In genomic region chrX:46580613-46581012, GRCh38 we compare ENCODE assay signal across 19 cellular contexts. TPM values are rescaled to one million over a fixed set of nuclear protein-coding genes. Genes with fewer than 3 reads are reported as not detected.
DNase-seq lines count a peak whose midpoint lies in the region; ATAC-seq and TF ChIP-seq lines count a peak whose summit lies in the region.
"Had no signal": no experiment of that assay in that cellular context is flagged by ENCODE, and none has a peak within 500 bp of the region (broad histone marks: within the 10 kb centered on the region; RNA-seq: fewer than 3 reads in every experiment).

No MANE protein-coding gene starts in this region.

- no peak overlapping the region for H2AFZ ChIP-seq in neural progenitor cell (replicated peaks)
- H2AFZ ChIP-seq in osteoblast (ENCODE audit: low read length): no peak overlapping the region

- H3K4me3 Mint-ChIP-seq in neural progenitor cell: peak overlapping the region; percentile 18
- no peak overlapping the region for H3K4me3 Mint-ChIP-seq in endodermal cell
- H3K4me3 Mint-ChIP-seq: B cell; CD8-positive, alpha-beta T cell had no signal

- WGBS in thyroid gland, 2 donors: 98 to 100% methylated on average over 3 to 6 of the region's 6 CpGs
- 99 to 100% methylated on average over 1 to 5 of the region's 6 CpGs for WGBS in endodermal cell (ENCODE audit: insufficient coverage in 1 of 2, insufficient read length in 1 of 2), 2 experiments

- H4K20me1 ChIP-seq in neural progenitor cell (ENCODE audit: low read depth) (peaks cover 3% of the 10 kb centered on the region), osteoblast (ENCODE audit: insufficient read depth, low read length) (no peaks in the 10 kb centered on the region)
- H4K20me1 ChIP-seq: BLaER1 had no signal

- no peaks in the 10 kb centered on the region for H3F3A ChIP-seq in neural progenitor cell (ENCODE audit: low read depth)

- ATAC-seq in GM18868 (IDR thresholded peaks at IDR 0.05; ENCODE audit: unreplicated experiment) (peak; percentile 55), HG02852 (IDR thresholded peaks at IDR 0.05; ENCODE audit: unreplicated experiment) (peak; percentile 60)
- ATAC-seq: CD8-positive, alpha-beta T cell had no signal

- H3K9me3 Mint-ChIP-seq in neural progenitor cell (peaks cover 4% of the 10 kb centered on the region), endodermal cell (peaks cover 57% of the 10 kb centered on the region)
- H3K9me3 Mint-ChIP-seq: CD4-positive, CD25-positive, alpha-beta regulatory T cell; CD8-positive, alpha-beta T cell had no signal

- H3K4me1 ChIP-seq in neural progenitor cell (peaks cover 3% of the 10 kb centered on the region), thyroid gland (peaks cover 0 to 6% of the 10 kb centered on the region in 2 donors), osteoblast (ENCODE audit: insufficient read depth, low read length) (peaks cover 40% of the 10 kb centered on the region), endodermal cell (ENCODE audit: control insufficient read depth, insufficient read depth, low read length) (no peaks in the 10 kb centered on the region)
- H3K4me1 ChIP-seq: Caco-2 had no signal

- H3K36me3 Mint-ChIP-seq in neural progenitor cell: no peaks in the 10 kb centered on the region
- peaks cover 2% of the 10 kb centered on the region for H3K36me3 Mint-ChIP-seq in endodermal cell (ENCODE audit: low read depth)

- H3K9me3 ChIP-seq in neural progenitor cell (ENCODE audit: low read depth) (no peaks in the 10 kb centered on the region), thyroid gland (no peaks in the 10 kb centered on the region), osteoblast (ENCODE audit: low read depth, low read length) (no peaks in the 10 kb centered on the region), endodermal cell (ENCODE audit: control insufficient read depth, low read length) (no peaks in the 10 kb centered on the region)
- H3K9me3 ChIP-seq: BLaER1, Caco-2, HAP-1 had no signal

- H3K27me3 Mint-ChIP-seq in neural progenitor cell (ENCODE audit: insufficient read depth, low read depth) (no peaks in the 10 kb centered on the region), endodermal cell (ENCODE audit: insufficient read depth) (peaks cover 8% of the 10 kb centered on the region)
- H3K27me3 Mint-ChIP-seq: B cell; CD4-positive, CD25-positive, alpha-beta regulatory T cell had no signal

- H3K9ac ChIP-seq in neural progenitor cell (no peak overlapping the region), endodermal cell (ENCODE audit: extremely low read depth, low read length, poor library complexity, severe bottlenecking) (no peak overlapping the region)
- H3K9ac ChIP-seq: BLaER1 had no signal

- TF ChIP-seq POLR2A in thyroid gland (IDR thresholded peaks at IDR 0.05): no peak

- H3K79me2 ChIP-seq in neural progenitor cell (ENCODE audit: low read depth): peaks cover 7% of the 10 kb centered on the region
- peaks cover 27% of the 10 kb centered on the region for H3K79me2 ChIP-seq in osteoblast (ENCODE audit: insufficient read depth, low read length)

- intact Hi-C loops in thyroid gland (cut with DNase I): no loop called here

- H3K27ac Mint-ChIP-seq in neural progenitor cell: no peak overlapping the region
- H3K27ac Mint-ChIP-seq in endodermal cell: no peak overlapping the region
- H3K27ac Mint-ChIP-seq: B cell; CD8-positive, alpha-beta T cell had no signal

- H3K36me3 ChIP-seq in GM06990 (ENCODE audit: control insufficient read depth, insufficient read depth, low read length): no peaks in the 10 kb centered on the region; the same call in 1 of the 2 replicates
- H3K36me3 ChIP-seq in neural progenitor cell: no peaks in the 10 kb centered on the region
- no peaks in the 10 kb centered on the region for H3K36me3 ChIP-seq in thyroid gland
- no peaks in the 10 kb centered on the region for H3K36me3 ChIP-seq in osteoblast (ENCODE audit: insufficient read depth, low read length)
- no peaks in the 10 kb centered on the region for H3K36me3 ChIP-seq in endodermal cell (ENCODE audit: control insufficient read depth, insufficient read depth, low read length)
- H3K36me3 ChIP-seq: HAP-1 had no signal

- no peak overlapping the region for H3K27ac ChIP-seq in neural progenitor cell
- no peak overlapping the region for H3K27ac ChIP-seq in thyroid gland
- no peak overlapping the region for H3K27ac ChIP-seq in osteoblast (ENCODE audit: low read depth, low read length)
- no peak overlapping the region for H3K27ac ChIP-seq in endodermal cell (ENCODE audit: low read depth, low read length)
- H3K27ac ChIP-seq: 22Rv1, BLaER1, C4-2B had no signal

- peak; percentile 18 for DNase-seq in GM06990 (ENCODE audit: extremely low read depth, insufficient read length)
- no peak for DNase-seq in neural progenitor cell (ENCODE audit: low spot score)
- DNase-seq in thyroid gland: no peak
- no peak for DNase-seq in osteoblast (ENCODE audit: insufficient read length, low spot score, missing footprints)
- DNase-seq in SKM-1 treated with dmso at 0.1 percent for 144 hours (lab: John Stamatoyannopoulos, UW; ENCODE audit: unreplicated experiment): no peak
- no peak for DNase-seq in endodermal cell
- DNase-seq: Caco-2; CD4-positive, CD25-positive, alpha-beta regulatory T cell; CD8-positive, alpha-beta T cell; DMS153; DND-41; GOT3 had no signal

- TF ChIP-seq CTCF in GM06990 (IDR thresholded peaks at IDR 0.05; ENCODE audit: insufficient read depth, low read length, poor library complexity, severe bottlenecking) (no peak), neural progenitor cell (IDR thresholded peaks at IDR 0.05) (no peak), thyroid gland (IDR thresholded peaks at IDR 0.05) (no peak), osteoblast (IDR thresholded peaks at IDR 0.05; ENCODE audit: extremely low read depth, low read depth, low read length) (no peak), endodermal cell (conservative IDR thresholded peaks at IDR 0.05) (no peak)

- H3K4me2 ChIP-seq in neural progenitor cell: no peak overlapping the region
- no peak overlapping the region for H3K4me2 ChIP-seq in osteoblast (ENCODE audit: insufficient read depth, low read length)
- H3K4me2 ChIP-seq: BLaER1 had no signal

- no peaks in the 10 kb centered on the region for H3K27me3 ChIP-seq in GM06990 (replicated peaks; ENCODE audit: control insufficient read depth, insufficient read depth, low read length)
- H3K27me3 ChIP-seq in neural progenitor cell: peaks cover 3% of the 10 kb centered on the region
- H3K27me3 ChIP-seq in thyroid gland: no peaks in the 10 kb centered on the region
- no peaks in the 10 kb centered on the region for H3K27me3 ChIP-seq in osteoblast (ENCODE audit: insufficient read depth, low read length)
- peaks cover 4% of the 10 kb centered on the region for H3K27me3 ChIP-seq in endodermal cell (ENCODE audit: control insufficient read depth, insufficient read depth, low read length, poor library complexity, severe bottlenecking)
- H3K27me3 ChIP-seq: BLaER1 had no signal

- H3K4me1 Mint-ChIP-seq in neural progenitor cell (peaks cover 23% of the 10 kb centered on the region), endodermal cell (peaks cover 9% of the 10 kb centered on the region)

- H3K4me3 ChIP-seq in GM06990 (replicated peaks; ENCODE audit: low read depth, low read length) (no peak overlapping the region), neural progenitor cell (no peak overlapping the region), thyroid gland (replicated peaks in 1 of 3) (no peak overlapping the region), osteoblast (ENCODE audit: insufficient read depth, low read length) (no peak overlapping the region), endodermal cell (ENCODE audit: low read length) (no peak overlapping the region)
- H3K4me3 ChIP-seq: BLaER1, HAP-1 had no signal

RNA-seq across cellular contexts. Expression of gene CHST7, which starts 7.0 kb away (rescaled TPM):
- 5.6 and 10.4 TPM in 2 replicates for total RNA-seq in neural progenitor cell (ENCODE audit: low replicate concordance)
- total RNA-seq in thyroid gland: 10 to 100 TPM in 3 of 4 donors, 1 to 10 TPM in 1; 9.0 to 28.5 (median 20.4) TPM
- 6.5 and 8.0 TPM in 2 replicates for total RNA-seq in osteoblast
- 1 to 10 TPM; 1.6 to 4.2 TPM for total RNA-seq in endodermal cell
- 1.7 TPM for polyA plus RNA-seq in endodermal cell (2013, experiment 1 of 2)
- polyA plus RNA-seq in endodermal cell (2013, experiment 2 of 2): 2.2 TPM

RNA-seq across cellular contexts. Expression of gene ZNF674, which starts 35.4 kb away (rescaled TPM):
- total RNA-seq in neural progenitor cell (ENCODE audit: low replicate concordance) (3.6 and 3.9 TPM in 2 replicates), thyroid gland (1 to 10 TPM; 2.9 to 9.3 (median 6.6) TPM), osteoblast (4.7 and 5.6 TPM in 2 replicates), endodermal cell (1 to 10 TPM; 4.4 to 4.6 TPM)
- 3.4 TPM for polyA plus RNA-seq in endodermal cell (2013, experiment 1 of 2)
- polyA plus RNA-seq in endodermal cell (2013, experiment 2 of 2): 3.5 TPM
